Comparison of ENCODE assay signal across 16 cellular contexts in genomic region chr1:41427022-41427942, GRCh38. TPM values are rescaled to one million over a fixed set of nuclear protein-coding genes. Genes with fewer than 3 reads are reported as not detected.
DNase-seq lines count a peak whose midpoint lies in the region; ATAC-seq and TF ChIP-seq lines count a peak whose summit lies in the region.
"Had no signal": no experiment of that assay in that cellular context is flagged by ENCODE, and none has a peak within 500 bp of the region (broad histone marks: within the 10 kb centered on the region; RNA-seq: fewer than 3 reads in every experiment).

No MANE protein-coding gene starts in this region.

- no peak overlapping the region for H3K4me3 ChIP-seq in HL-60 (replicated peaks; ENCODE audit: insufficient read depth, low read length)
- H3K4me3 ChIP-seq in osteoblast (ENCODE audit: insufficient read depth, low read length) = no peak overlapping the region

- TF ChIP-seq CTCF in CD14-positive monocyte (IDR thresholded peaks at IDR 0.05) = no peak
- no peak for TF ChIP-seq CTCF in HL-60 (IDR thresholded peaks at IDR 0.05; ENCODE audit: insufficient read depth, low read length)
- no peak for TF ChIP-seq CTCF in osteoblast (IDR thresholded peaks at IDR 0.05; ENCODE audit: extremely low read depth, low read depth, low read length)

- no peaks in the 10 kb centered on the region for H4K20me1 ChIP-seq in osteoblast (ENCODE audit: insufficient read depth, low read length)

- DNase-seq in CD14-positive monocyte (ENCODE audit: low spot score) = no peak
- no peak for DNase-seq in HL-60 (ENCODE audit: low read depth in 1 of 2, low spot score in 1 of 2)
- DNase-seq in left kidney (ENCODE audit: low read depth, low spot score) = peak; percentile 61
- peak; percentile 60 for DNase-seq in osteoblast (ENCODE audit: insufficient read length, low spot score, missing footprints)
- DNase-seq in NCI-H345 (lab: John Stamatoyannopoulos, UW) = no peak
- DNase-seq: CD8-positive, alpha-beta T cell; DMS53; EL; H9; NCI-H1105; NCI-H2081; NCI-H2171 treated with DMSO at 0.1 percent for 48 hours; NCI-H526; SHP77 had no signal

- no peaks in the 10 kb centered on the region for H3K9me3 ChIP-seq in osteoblast (ENCODE audit: low read depth, low read length)

- H3K27ac ChIP-seq in HL-60 (replicated peaks) (peak overlapping the region; percentile 50; the same call in 1 of the 2 replicates), osteoblast (ENCODE audit: low read depth, low read length) (no peak overlapping the region)

- intact Hi-C loops in CD14-positive monocyte (cut with micrococcal nuclease) = no loop called here

- H3K79me2 ChIP-seq in osteoblast (ENCODE audit: insufficient read depth, low read length) = no peaks in the 10 kb centered on the region

- H3K27me3 ChIP-seq in HL-60 (ENCODE audit: insufficient read depth, poor library complexity, severe bottlenecking) (no peaks in the 10 kb centered on the region), osteoblast (ENCODE audit: insufficient read depth, low read length) (no peaks in the 10 kb centered on the region)

- peaks cover 43% of the 10 kb centered on the region for H3K4me1 Mint-ChIP-seq in CD14-positive monocyte

- H3K27me3 Mint-ChIP-seq in CD14-positive monocyte (ENCODE audit: low read depth in 3 of 3) = peaks cover 0 to 2% (median 0%) of the 10 kb centered on the region in 3 donors

- H2AFZ ChIP-seq in osteoblast (ENCODE audit: low read length) = no peak overlapping the region

- H3K27ac Mint-ChIP-seq in CD14-positive monocyte = peak overlapping the region in 6 of 7 donors; percentile 83 to 97 (median 96)
- H3K27ac Mint-ChIP-seq: CD8-positive, alpha-beta T cell; H9 had no signal

- peak overlapping the region in 1 of 2 donors; percentile 68 for H3K4me3 Mint-ChIP-seq in CD14-positive monocyte
- H3K4me3 Mint-ChIP-seq: CD8-positive, alpha-beta T cell; H9 had no signal

- ATAC-seq in GM19452 (IDR thresholded peaks at IDR 0.05; ENCODE audit: unreplicated experiment) (no peak), GM21528 (IDR thresholded peaks at IDR 0.05; ENCODE audit: low FRiP score, unreplicated experiment) (no peak)
- ATAC-seq: CD8-positive, alpha-beta T cell had no signal

- H3K4me2 ChIP-seq in osteoblast (ENCODE audit: insufficient read depth, low read length) = no peak overlapping the region

- peaks cover 0 to 2% (median 0%) of the 10 kb centered on the region in 7 donors for H3K9me3 Mint-ChIP-seq in CD14-positive monocyte
- H3K9me3 Mint-ChIP-seq: CD8-positive, alpha-beta T cell; H9 had no signal

- no peaks in the 10 kb centered on the region for H3K36me3 ChIP-seq in osteoblast (ENCODE audit: insufficient read depth, low read length)

- H3K4me1 ChIP-seq in osteoblast (ENCODE audit: insufficient read depth, low read length) = peaks cover 4% of the 10 kb centered on the region

- peaks cover 0 to 5% of the 10 kb centered on the region in 2 donors for H3K36me3 Mint-ChIP-seq in CD14-positive monocyte
- H3K36me3 Mint-ChIP-seq: CD8-positive, alpha-beta T cell had no signal

RNA-seq across cellular contexts. Expression of gene EDN2, which starts 57.2 kb away (rescaled TPM):
- not detected for polyA plus RNA-seq in CD14-positive monocyte
- not detected in 2 replicates for total RNA-seq in osteoblast

Comparison
In these comparisons a context has a peak if more than half of its experiments do, and no peak if none do; other contexts are left out.
1. DNase-seq: peak in left kidney (single experiment) and osteoblast (single experiment); none in CD14-positive monocyte (single experiment), HL-60 (0 of 2) and NCI-H345 (single experiment).